ENCODE assay signal across 1 cellular context in the genomic region with DNA sequence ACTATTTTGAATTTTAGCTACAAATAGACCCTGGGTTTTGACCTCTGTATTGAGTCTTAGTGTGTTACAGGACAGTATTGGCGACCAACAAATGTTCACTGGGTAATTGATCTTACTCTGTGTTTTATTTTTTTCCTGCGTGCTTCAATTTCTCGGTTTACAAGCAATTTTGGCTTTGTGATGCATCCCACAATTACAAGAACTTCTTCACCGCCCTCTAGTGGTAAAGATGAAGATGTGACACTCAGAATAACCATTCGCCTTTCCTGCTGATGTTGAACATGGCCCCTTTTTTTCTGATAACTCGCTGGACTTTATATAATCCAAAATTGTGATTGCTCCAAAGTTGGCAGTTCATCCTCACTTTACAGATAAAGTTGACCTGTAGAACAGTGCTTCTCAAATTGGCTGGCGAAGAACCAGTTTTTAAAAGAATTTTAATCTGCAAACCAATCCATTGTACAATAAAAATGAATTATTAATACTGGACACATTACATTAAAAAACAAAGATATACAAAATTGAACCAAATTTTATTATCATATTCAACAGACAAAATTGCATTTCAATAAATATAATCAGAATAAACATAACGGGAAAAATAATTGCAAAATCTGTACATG.
A peak's percentile ranks its signal among the peaks of the same experiment; 100 is the strongest.
TF ChIP-seq lines count a peak whose summit lies in the region.

No MANE protein-coding gene starts in this region.

TF ChIP-seq in GM12878, 131 proteins besides CTCF, POLR2A, EP300 and RAD21 (continued from another document and continues in another):
- TF ChIP-seq, protein P1, sequence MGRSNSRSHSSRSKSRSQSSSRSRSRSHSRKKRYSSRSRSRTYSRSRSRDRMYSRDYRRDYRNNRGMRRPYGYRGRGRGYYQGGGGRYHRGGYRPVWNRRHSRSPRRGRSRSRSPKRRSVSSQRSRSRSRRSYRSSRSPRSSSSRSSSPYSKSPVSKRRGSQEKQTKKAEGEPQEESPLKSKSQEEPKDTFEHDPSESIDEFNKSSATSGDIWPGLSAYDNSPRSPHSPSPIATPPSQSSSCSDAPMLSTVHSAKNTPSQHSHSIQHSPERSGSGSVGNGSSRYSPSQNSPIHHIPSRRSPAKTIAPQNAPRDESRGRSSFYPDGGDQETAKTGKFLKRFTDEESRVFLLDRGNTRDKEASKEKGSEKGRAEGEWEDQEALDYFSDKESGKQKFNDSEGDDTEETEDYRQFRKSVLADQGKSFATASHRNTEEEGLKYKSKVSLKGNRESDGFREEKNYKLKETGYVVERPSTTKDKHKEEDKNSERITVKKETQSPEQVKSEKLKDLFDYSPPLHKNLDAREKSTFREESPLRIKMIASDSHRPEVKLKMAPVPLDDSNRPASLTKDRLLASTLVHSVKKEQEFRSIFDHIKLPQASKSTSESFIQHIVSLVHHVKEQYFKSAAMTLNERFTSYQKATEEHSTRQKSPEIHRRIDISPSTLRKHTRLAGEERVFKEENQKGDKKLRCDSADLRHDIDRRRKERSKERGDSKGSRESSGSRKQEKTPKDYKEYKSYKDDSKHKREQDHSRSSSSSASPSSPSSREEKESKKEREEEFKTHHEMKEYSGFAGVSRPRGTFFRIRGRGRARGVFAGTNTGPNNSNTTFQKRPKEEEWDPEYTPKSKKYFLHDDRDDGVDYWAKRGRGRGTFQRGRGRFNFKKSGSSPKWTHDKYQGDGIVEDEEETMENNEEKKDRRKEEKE (IDR thresholded peaks at IDR 0.05), result no peak
- TF ChIP-seq, protein P2, sequence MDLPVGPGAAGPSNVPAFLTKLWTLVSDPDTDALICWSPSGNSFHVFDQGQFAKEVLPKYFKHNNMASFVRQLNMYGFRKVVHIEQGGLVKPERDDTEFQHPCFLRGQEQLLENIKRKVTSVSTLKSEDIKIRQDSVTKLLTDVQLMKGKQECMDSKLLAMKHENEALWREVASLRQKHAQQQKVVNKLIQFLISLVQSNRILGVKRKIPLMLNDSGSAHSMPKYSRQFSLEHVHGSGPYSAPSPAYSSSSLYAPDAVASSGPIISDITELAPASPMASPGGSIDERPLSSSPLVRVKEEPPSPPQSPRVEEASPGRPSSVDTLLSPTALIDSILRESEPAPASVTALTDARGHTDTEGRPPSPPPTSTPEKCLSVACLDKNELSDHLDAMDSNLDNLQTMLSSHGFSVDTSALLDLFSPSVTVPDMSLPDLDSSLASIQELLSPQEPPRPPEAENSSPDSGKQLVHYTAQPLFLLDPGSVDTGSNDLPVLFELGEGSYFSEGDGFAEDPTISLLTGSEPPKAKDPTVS (IDR thresholded peaks at IDR 0.05; ENCODE audit: low read depth, low read length), result no peak
- no peak for TF ChIP-seq RBBP5 (conservative IDR thresholded peaks at IDR 0.05)
- no peak for TF ChIP-seq SIX5 (IDR thresholded peaks at IDR 0.05; ENCODE audit: low read depth, low read length, severe bottlenecking)
- no peak for TF ChIP-seq FOS (IDR thresholded peaks at IDR 0.05; ENCODE audit: borderline replicate concordance, extremely low read depth, insufficient read length)
- no peak for TF ChIP-seq RAD51 (IDR thresholded peaks at IDR 0.05)
- no peak for TF ChIP-seq MTA3 (IDR thresholded peaks at IDR 0.05; ENCODE audit: borderline replicate concordance, low read length)
- no peak for TF ChIP-seq EZH2 (IDR thresholded peaks at IDR 0.05; ENCODE audit: borderline replicate concordance, control insufficient read depth, low read depth, low read length)
- no peak for TF ChIP-seq GABPA (IDR thresholded peaks at IDR 0.05; ENCODE audit: low read depth)
- no peak for TF ChIP-seq ZSCAN29 (IDR thresholded peaks at IDR 0.05)
- TF ChIP-seq, protein P3, sequence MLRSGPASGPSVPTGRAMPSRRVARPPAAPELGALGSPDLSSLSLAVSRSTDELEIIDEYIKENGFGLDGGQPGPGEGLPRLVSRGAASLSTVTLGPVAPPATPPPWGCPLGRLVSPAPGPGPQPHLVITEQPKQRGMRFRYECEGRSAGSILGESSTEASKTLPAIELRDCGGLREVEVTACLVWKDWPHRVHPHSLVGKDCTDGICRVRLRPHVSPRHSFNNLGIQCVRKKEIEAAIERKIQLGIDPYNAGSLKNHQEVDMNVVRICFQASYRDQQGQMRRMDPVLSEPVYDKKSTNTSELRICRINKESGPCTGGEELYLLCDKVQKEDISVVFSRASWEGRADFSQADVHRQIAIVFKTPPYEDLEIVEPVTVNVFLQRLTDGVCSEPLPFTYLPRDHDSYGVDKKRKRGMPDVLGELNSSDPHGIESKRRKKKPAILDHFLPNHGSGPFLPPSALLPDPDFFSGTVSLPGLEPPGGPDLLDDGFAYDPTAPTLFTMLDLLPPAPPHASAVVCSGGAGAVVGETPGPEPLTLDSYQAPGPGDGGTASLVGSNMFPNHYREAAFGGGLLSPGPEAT (IDR thresholded peaks at IDR 0.05; ENCODE audit: low read depth), result 0 out of 2 replicates have a peak, but pooled peaks have one; percentile 16
- TF ChIP-seq HDAC2 (IDR thresholded peaks at IDR 0.05), result no peak
- no peak for TF ChIP-seq MTA2 (IDR thresholded peaks at IDR 0.05; ENCODE audit: low read depth)
- no peak for TF ChIP-seq KDM1A (IDR thresholded peaks at IDR 0.05; ENCODE audit: borderline replicate concordance)
- TF ChIP-seq, protein P4, sequence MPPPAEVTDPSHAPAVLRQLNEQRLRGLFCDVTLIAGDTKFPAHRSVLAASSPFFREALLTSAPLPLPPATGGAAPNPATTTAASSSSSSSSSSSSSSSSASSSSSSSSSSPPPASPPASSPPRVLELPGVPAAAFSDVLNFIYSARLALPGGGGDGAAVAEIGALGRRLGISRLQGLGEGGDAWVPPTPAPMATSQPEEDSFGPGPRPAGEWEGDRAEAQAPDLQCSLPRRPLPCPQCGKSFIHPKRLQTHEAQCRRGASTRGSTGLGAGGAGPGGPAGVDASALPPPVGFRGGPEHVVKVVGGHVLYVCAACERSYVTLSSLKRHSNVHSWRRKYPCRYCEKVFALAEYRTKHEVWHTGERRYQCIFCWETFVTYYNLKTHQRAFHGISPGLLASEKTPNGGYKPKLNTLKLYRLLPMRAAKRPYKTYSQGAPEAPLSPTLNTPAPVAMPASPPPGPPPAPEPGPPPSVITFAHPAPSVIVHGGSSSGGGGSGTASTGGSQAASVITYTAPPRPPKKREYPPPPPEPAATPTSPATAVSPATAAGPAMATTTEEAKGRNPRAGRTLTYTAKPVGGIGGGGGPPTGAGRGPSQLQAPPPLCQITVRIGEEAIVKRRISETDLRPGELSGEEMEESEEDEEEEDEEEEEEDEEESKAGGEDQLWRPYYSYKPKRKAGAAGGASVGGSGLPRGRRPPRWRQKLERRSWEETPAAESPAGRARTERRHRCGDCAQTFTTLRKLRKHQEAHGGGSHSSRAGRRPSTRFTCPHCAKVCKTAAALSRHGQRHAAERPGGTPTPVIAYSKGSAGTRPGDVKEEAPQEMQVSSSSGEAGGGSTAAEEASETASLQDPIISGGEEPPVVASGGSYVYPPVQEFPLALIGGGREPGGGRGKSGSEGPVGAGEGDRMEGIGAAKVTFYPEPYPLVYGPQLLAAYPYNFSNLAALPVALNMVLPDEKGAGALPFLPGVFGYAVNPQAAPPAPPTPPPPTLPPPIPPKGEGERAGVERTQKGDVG (CRISPR knock-in tag; IDR thresholded peaks at IDR 0.05), result no peak
- TF ChIP-seq, protein P5, sequence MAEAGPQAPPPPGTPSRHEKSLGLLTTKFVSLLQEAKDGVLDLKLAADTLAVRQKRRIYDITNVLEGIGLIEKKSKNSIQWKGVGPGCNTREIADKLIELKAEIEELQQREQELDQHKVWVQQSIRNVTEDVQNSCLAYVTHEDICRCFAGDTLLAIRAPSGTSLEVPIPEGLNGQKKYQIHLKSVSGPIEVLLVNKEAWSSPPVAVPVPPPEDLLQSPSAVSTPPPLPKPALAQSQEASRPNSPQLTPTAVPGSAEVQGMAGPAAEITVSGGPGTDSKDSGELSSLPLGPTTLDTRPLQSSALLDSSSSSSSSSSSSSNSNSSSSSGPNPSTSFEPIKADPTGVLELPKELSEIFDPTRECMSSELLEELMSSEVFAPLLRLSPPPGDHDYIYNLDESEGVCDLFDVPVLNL (IDR thresholded peaks at IDR 0.05; ENCODE audit: low read depth, low read length), result no peak
- TF ChIP-seq CHD2 (IDR thresholded peaks at IDR 0.05; ENCODE audit: borderline replicate concordance, low read depth, low read length), result no peak
- TF ChIP-seq, protein P6, sequence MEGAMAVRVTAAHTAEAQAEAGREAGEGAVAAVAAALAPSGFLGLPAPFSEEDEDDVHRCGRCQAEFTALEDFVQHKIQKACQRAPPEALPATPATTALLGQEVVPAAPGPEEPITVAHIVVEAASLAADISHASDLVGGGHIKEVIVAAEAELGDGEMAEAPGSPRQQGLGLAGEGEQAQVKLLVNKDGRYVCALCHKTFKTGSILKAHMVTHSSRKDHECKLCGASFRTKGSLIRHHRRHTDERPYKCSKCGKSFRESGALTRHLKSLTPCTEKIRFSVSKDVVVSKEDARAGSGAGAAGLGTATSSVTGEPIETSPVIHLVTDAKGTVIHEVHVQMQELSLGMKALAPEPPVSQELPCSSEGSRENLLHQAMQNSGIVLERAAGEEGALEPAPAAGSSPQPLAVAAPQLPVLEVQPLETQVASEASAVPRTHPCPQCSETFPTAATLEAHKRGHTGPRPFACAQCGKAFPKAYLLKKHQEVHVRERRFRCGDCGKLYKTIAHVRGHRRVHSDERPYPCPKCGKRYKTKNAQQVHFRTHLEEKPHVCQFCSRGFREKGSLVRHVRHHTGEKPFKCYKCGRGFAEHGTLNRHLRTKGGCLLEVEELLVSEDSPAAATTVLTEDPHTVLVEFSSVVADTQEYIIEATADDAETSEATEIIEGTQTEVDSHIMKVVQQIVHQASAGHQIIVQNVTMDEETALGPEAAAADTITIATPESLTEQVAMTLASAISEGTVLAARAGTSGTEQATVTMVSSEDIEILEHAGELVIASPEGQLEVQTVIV (IDR thresholded peaks at IDR 0.05; ENCODE audit: borderline replicate concordance, partially characterized antibody), result no peak
- no peak for TF ChIP-seq HDGF (IDR thresholded peaks at IDR 0.05)
- no peak for TF ChIP-seq SPI1 (IDR thresholded peaks at IDR 0.05; ENCODE audit: borderline replicate concordance, insufficient read depth, low read depth, low read length)
- no peak for TF ChIP-seq ZBED1 (IDR thresholded peaks at IDR 0.05; ENCODE audit: borderline replicate concordance)
- no peak for TF ChIP-seq SRF (IDR thresholded peaks at IDR 0.05; ENCODE audit: low read depth in 2 of 2, low read length in 2 of 2)
- peak; percentile 63; the same call in 1 of the 2 replicates for TF ChIP-seq RB1 (IDR thresholded peaks at IDR 0.05; ENCODE audit: borderline replicate concordance)
- TF ChIP-seq BHLHE40 (IDR thresholded peaks at IDR 0.05; ENCODE audit: borderline replicate concordance in 1 of 2, low read depth in 2 of 2, low read length in 1 of 2), result 0 out of 4 replicates have a peak, but pooled peaks of 1 of the 2 experiments have one; percentile 8
- no peak for TF ChIP-seq TCF12 (IDR thresholded peaks at IDR 0.05; ENCODE audit: low read depth, low read length)
- no peak for TF ChIP-seq EED (IDR thresholded peaks at IDR 0.05; ENCODE audit: low read depth)
- TF ChIP-seq NR2C2 (IDR thresholded peaks at IDR 0.05; ENCODE audit: borderline replicate concordance, control insufficient read depth, insufficient read length, low read depth), result no peak
- TF ChIP-seq SIN3A (IDR thresholded peaks at IDR 0.05; ENCODE audit: low read depth, low read length), result no peak
- TF ChIP-seq RUNX3 (IDR thresholded peaks at IDR 0.05; ENCODE audit: low read length), result peak; percentile 45; the same call in 1 of the 2 replicates
- TF ChIP-seq SMC3 (IDR thresholded peaks at IDR 0.05; ENCODE audit: borderline replicate concordance, low read length), result peak; percentile 93
- TF ChIP-seq SMAD5 (IDR thresholded peaks at IDR 0.05; ENCODE audit: low read depth), result no peak
- TF ChIP-seq, protein P7, sequence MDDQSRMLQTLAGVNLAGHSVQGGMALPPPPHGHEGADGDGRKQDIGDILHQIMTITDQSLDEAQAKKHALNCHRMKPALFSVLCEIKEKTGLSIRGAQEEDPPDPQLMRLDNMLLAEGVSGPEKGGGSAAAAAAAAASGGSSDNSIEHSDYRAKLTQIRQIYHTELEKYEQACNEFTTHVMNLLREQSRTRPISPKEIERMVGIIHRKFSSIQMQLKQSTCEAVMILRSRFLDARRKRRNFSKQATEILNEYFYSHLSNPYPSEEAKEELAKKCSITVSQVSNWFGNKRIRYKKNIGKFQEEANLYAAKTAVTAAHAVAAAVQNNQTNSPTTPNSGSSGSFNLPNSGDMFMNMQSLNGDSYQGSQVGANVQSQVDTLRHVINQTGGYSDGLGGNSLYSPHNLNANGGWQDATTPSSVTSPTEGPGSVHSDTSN (IDR thresholded peaks at IDR 0.05; ENCODE audit: insufficient replicate concordance, low read depth, low read length), result no peak
- no peak for TF ChIP-seq NR2C1 (IDR thresholded peaks at IDR 0.05)
- peak; percentile 71 for TF ChIP-seq YY1 (IDR thresholded peaks at IDR 0.05; ENCODE audit: low read depth, low read length)
- TF ChIP-seq, protein P8, sequence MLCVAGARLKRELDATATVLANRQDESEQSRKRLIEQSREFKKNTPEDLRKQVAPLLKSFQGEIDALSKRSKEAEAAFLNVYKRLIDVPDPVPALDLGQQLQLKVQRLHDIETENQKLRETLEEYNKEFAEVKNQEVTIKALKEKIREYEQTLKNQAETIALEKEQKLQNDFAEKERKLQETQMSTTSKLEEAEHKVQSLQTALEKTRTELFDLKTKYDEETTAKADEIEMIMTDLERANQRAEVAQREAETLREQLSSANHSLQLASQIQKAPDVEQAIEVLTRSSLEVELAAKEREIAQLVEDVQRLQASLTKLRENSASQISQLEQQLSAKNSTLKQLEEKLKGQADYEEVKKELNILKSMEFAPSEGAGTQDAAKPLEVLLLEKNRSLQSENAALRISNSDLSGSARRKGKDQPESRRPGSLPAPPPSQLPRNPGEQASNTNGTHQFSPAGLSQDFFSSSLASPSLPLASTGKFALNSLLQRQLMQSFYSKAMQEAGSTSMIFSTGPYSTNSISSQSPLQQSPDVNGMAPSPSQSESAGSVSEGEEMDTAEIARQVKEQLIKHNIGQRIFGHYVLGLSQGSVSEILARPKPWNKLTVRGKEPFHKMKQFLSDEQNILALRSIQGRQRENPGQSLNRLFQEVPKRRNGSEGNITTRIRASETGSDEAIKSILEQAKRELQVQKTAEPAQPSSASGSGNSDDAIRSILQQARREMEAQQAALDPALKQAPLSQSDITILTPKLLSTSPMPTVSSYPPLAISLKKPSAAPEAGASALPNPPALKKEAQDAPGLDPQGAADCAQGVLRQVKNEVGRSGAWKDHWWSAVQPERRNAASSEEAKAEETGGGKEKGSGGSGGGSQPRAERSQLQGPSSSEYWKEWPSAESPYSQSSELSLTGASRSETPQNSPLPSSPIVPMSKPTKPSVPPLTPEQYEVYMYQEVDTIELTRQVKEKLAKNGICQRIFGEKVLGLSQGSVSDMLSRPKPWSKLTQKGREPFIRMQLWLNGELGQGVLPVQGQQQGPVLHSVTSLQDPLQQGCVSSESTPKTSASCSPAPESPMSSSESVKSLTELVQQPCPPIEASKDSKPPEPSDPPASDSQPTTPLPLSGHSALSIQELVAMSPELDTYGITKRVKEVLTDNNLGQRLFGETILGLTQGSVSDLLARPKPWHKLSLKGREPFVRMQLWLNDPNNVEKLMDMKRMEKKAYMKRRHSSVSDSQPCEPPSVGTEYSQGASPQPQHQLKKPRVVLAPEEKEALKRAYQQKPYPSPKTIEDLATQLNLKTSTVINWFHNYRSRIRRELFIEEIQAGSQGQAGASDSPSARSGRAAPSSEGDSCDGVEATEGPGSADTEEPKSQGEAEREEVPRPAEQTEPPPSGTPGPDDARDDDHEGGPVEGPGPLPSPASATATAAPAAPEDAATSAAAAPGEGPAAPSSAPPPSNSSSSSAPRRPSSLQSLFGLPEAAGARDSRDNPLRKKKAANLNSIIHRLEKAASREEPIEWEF (IDR thresholded peaks at IDR 0.05; ENCODE audit: insufficient replicate concordance, low read depth, low read length), result no peak
- no peak for TF ChIP-seq MXI1 (IDR thresholded peaks at IDR 0.05; ENCODE audit: low read depth, low read length)
- no peak for TF ChIP-seq IKZF1 (conservative IDR thresholded peaks at IDR 0.05)
- TF ChIP-seq TBL1XR1 (IDR thresholded peaks at IDR 0.05; ENCODE audit: low read depth, low read length), result no peak
